10 cellular contexts compared by ENCODE assay signal in genomic region chr4:132123870-132124623, GRCh38.
A peak's percentile ranks its signal among the peaks of the same experiment; 100 is the strongest.
DNase-seq lines count a peak whose midpoint lies in the region; ATAC-seq, FAIRE-seq and TF ChIP-seq lines count a peak whose summit lies in the region.
"Had no signal": no experiment of that assay in that cellular context is flagged by ENCODE, and none has a peak within 500 bp of the region (broad histone marks: within the 10 kb centered on the region; RNA-seq: fewer than 3 reads in every experiment).

No MANE protein-coding gene starts in this region.

- no peaks in the 10 kb centered on the region for H3K27me3 ChIP-seq in Caco-2 (replicated peaks; ENCODE audit: control insufficient read depth, insufficient read depth, low read length)
- H3K27me3 ChIP-seq: brain microvascular endothelial cell had no signal

- no peak overlapping the region for H3K4me3 Mint-ChIP-seq in Caco-2 (ENCODE audit: unreplicated experiment)

- no peaks in the 10 kb centered on the region for H3K4me1 Mint-ChIP-seq in Caco-2 (ENCODE audit: low read depth, unreplicated experiment)

- no peak overlapping the region for H3K27ac Mint-ChIP-seq in Caco-2 (ENCODE audit: unreplicated experiment)

- H3K4me1 ChIP-seq in Caco-2 = no peaks in the 10 kb centered on the region

- peaks cover 5% of the 10 kb centered on the region for H3K36me3 Mint-ChIP-seq in Caco-2 (ENCODE audit: insufficient read depth, unreplicated experiment)

- H3K9me3 ChIP-seq in Caco-2 = no peaks in the 10 kb centered on the region

- peaks cover 24% of the 10 kb centered on the region for H3K9me3 Mint-ChIP-seq in Caco-2 (ENCODE audit: unreplicated experiment)

- intact Hi-C loops in Caco-2 (cut with micrococcal nuclease; ENCODE audit: unreplicated experiment) = no loop called here

- no peaks in the 10 kb centered on the region for H3K27me3 Mint-ChIP-seq in Caco-2 (ENCODE audit: insufficient read depth, unreplicated experiment)

- peak; percentile 80 for ATAC-seq in GM19025 (IDR thresholded peaks at IDR 0.05; ENCODE audit: low read depth, unreplicated experiment)
- ATAC-seq in HG02938 (IDR thresholded peaks at IDR 0.05; ENCODE audit: unreplicated experiment) = peak; percentile 88
- ATAC-seq in GM21367 (IDR thresholded peaks at IDR 0.05; ENCODE audit: unreplicated experiment) = no peak

- H3K36me3 ChIP-seq in Caco-2 (ENCODE audit: control insufficient read depth, insufficient read depth, low read length) = no peaks in the 10 kb centered on the region
- H3K36me3 ChIP-seq: brain microvascular endothelial cell had no signal

- no peak for FAIRE-seq in RCC 7860 (lab: Jason Lieb, UNC)

- BruUV-seq in Caco-2 (replicated peaks; lab: Mats Ljungman, UMichigan) = no TSS peak

- POLR2A ChIA-PET in Caco-2 (lab: Charles Lee) = no interaction called here

- CTCF ChIA-PET in Caco-2 (lab: Charles Lee) = no interaction called here

- H3K4me3 ChIP-seq in Caco-2 (ENCODE audit: low read depth, low read length) = no peak overlapping the region

- DNase-seq in RCC 7860 (ENCODE audit: low spot score) = peak; percentile 26
- peak; percentile 72 for DNase-seq in kidney tubule cell (ENCODE audit: low spot score)
- DNase-seq in Caco-2 = no peak
- no peak for DNase-seq in central memory CD4-positive, alpha-beta T cell
- DNase-seq in GOT3 (lab: John Stamatoyannopoulos, UW) = no peak
- DNase-seq: brain microvascular endothelial cell, SIG-M5 had no signal

- TF ChIP-seq CTCF in Caco-2 (IDR thresholded peaks at IDR 0.05; ENCODE audit: insufficient read depth in 1 of 2, low read depth in 1 of 2, low read length in 1 of 2, severe bottlenecking in 1 of 2, unreplicated experiment in 1 of 2) = no peak

Comparison
In these comparisons a context has a peak if more than half of its experiments do, and no peak if none do; other contexts are left out.
1. DNase-seq: peak in RCC 7860 (single experiment) and kidney tubule cell (single experiment); none in Caco-2 (0 of 2), central memory CD4-positive, alpha-beta T cell (single experiment) and GOT3 (single experiment).